In genomic region chr17:30378191-30378796, GRCh38 we compare ENCODE assay signal across 8 cellular contexts. TPM values are rescaled to one million over a fixed set of nuclear protein-coding genes. Genes with fewer than 3 reads are reported as not detected.
DNase-seq lines count a peak whose midpoint lies in the region; ATAC-seq and TF ChIP-seq lines count a peak whose summit lies in the region.

No MANE protein-coding gene starts in this region.

- H3K9me3 Mint-ChIP-seq in activated T-cell treated with anti-CD3 and anti-CD28 coated beads, Interleukin-2, amount 50 U/mL, for 24 hours = no peaks in the 10 kb centered on the region
- H3K9me3 Mint-ChIP-seq in osteocyte (ENCODE audit: unreplicated experiment) = no peaks in the 10 kb centered on the region

- H2BK15ac ChIP-seq in IMR-90 (ENCODE audit: low read depth, low read length) = peak overlapping the region; percentile 45; the same call in 2 of the 3 replicates

- dilution Hi-C loops in IMR-90 (cut with HindIII; ENCODE audit: low sequenced_read_pairs, unreplicated experiment) = no loop called here

- BruUV-seq in IMR-90 (replicated peaks; lab: Mats Ljungman, UMichigan) = no TSS peak

- POLR2A ChIA-PET in IMR-90 (lab: Charles Lee; ENCODE audit: unreplicated experiment) = no interaction called here

- peak overlapping the region; percentile 93 for H3K27ac Mint-ChIP-seq in activated T-cell treated with anti-CD3 and anti-CD28 coated beads, Interleukin-2, amount 50 U/mL, for 24 hours
- peak overlapping the region; percentile 93 for H3K27ac Mint-ChIP-seq in osteocyte (ENCODE audit: unreplicated experiment)

- peak overlapping the region; percentile 85 for H2AFZ ChIP-seq in IMR-90 (replicated peaks; ENCODE audit: low read length, poor library complexity)
- H2AFZ ChIP-seq in fibroblast of lung (ENCODE audit: low read length) = peak overlapping the region; percentile 76

- H3K9me1 ChIP-seq in IMR-90 (ENCODE audit: insufficient read depth, low read length) = peaks cover 10% of the 10 kb centered on the region

- H2BK5ac ChIP-seq in IMR-90 (ENCODE audit: low read depth, low read length, poor library complexity, severe bottlenecking) = peak overlapping the region; percentile 77

- peaks cover 29% of the 10 kb centered on the region for H3K36me3 Mint-ChIP-seq in activated T-cell treated with anti-CD3 and anti-CD28 coated beads, Interleukin-2, amount 50 U/mL, for 24 hours (ENCODE audit: low read depth)
- no peaks in the 10 kb centered on the region for H3K36me3 Mint-ChIP-seq in osteocyte (ENCODE audit: unreplicated experiment)

- H2BK20ac ChIP-seq in IMR-90 (ENCODE audit: low read depth, low read length) = peak overlapping the region; percentile 76; the same call in 1 of the 2 replicates

- H3K27me3 ChIP-seq in IMR-90 (ENCODE audit: control insufficient read depth, insufficient read depth, low read length) (no peaks in the 10 kb centered on the region), fibroblast of lung (ENCODE audit: control insufficient read depth, insufficient read depth, low read length) (no peaks in the 10 kb centered on the region), vagina (no peaks in the 10 kb centered on the region)

- TF ChIP-seq CTCF in IMR-90 (conservative IDR thresholded peaks at IDR 0.05; ENCODE audit: low read depth, low read length) = no peak
- TF ChIP-seq CTCF in fibroblast of lung (conservative IDR thresholded peaks at IDR 0.05 in 1 of 2, IDR thresholded peaks at IDR 0.05 in 1 of 2; ENCODE audit: low read depth in 1 of 2, low read length in 2 of 2) = no peak
- no peak for TF ChIP-seq CTCF in osteocyte (IDR thresholded peaks at IDR 0.05)
- no peak for TF ChIP-seq CTCF in vagina (IDR thresholded peaks at IDR 0.05)

- CTCF ChIA-PET in IMR-90 (lab: Yijun Ruan, JAX) = interaction anchor here (0.6 to 0.7 kb wide), 2 partner anchors 23 to 337 kb away, joined by 3 to 6 read pairs; no protein-coding TSS in a partner anchor

- 23% methylated on average over 18 of the region's 32 CpGs; no CpG with 5 or more reads in 1 of the 2 experiments for WGBS in IMR-90 (ENCODE audit: extremely low coverage in 2 of 2, insufficient read length in 1 of 2), 2 experiments

- no peaks in the 10 kb centered on the region for H3K9me3 ChIP-seq in ES-I3 (ENCODE audit: control insufficient read depth, insufficient read depth, low read length)
- no peaks in the 10 kb centered on the region for H3K9me3 ChIP-seq in IMR-90 (ENCODE audit: control insufficient read depth, insufficient read depth, low read length)
- no peaks in the 10 kb centered on the region for H3K9me3 ChIP-seq in fibroblast of lung (ENCODE audit: control insufficient read depth, insufficient read depth, low read depth, low read length)
- H3K9me3 ChIP-seq in vagina = no peaks in the 10 kb centered on the region

- H3K4me3 Mint-ChIP-seq in activated T-cell treated with anti-CD3 and anti-CD28 coated beads, Interleukin-2, amount 50 U/mL, for 24 hours = peak overlapping the region; percentile 89
- H3K4me3 Mint-ChIP-seq in osteocyte (ENCODE audit: unreplicated experiment) = peak overlapping the region; percentile 88

- H3K4ac ChIP-seq in IMR-90 (ENCODE audit: low read depth, low read length) = peak overlapping the region; percentile 84

- H3K18ac ChIP-seq in IMR-90 (ENCODE audit: low read depth, low read length) = peak overlapping the region; percentile 88

- peak overlapping the region; percentile 74 for H3K9ac ChIP-seq in ES-I3 (ENCODE audit: low read depth, low read length)
- H3K9ac ChIP-seq in IMR-90 (ENCODE audit: low read depth, low read length) = peak overlapping the region; percentile 77
- H3K9ac ChIP-seq in fibroblast of lung (ENCODE audit: insufficient read depth, low read length) = peak overlapping the region; percentile 48

- no peak for TF ChIP-seq POLR2A in IMR-90 (IDR thresholded peaks at IDR 0.05; ENCODE audit: low read depth, low read length)
- TF ChIP-seq POLR2A in vagina (IDR thresholded peaks at IDR 0.05) = no peak

- H3K23ac ChIP-seq in IMR-90 (ENCODE audit: low read depth, low read length) = peak overlapping the region; percentile 87

- no peaks in the 10 kb centered on the region for H3K27me3 Mint-ChIP-seq in activated T-cell treated with anti-CD3 and anti-CD28 coated beads, Interleukin-2, amount 50 U/mL, for 24 hours
- H3K27me3 Mint-ChIP-seq in osteocyte (ENCODE audit: unreplicated experiment) = peaks cover 11% of the 10 kb centered on the region

- peak overlapping the region; percentile 71 for H2AK9ac ChIP-seq in IMR-90 (replicated peaks; ENCODE audit: low read depth, low read length, poor library complexity)

- peaks cover 8 to 30% of the 10 kb centered on the region in 2 experiments for H3K79me1 ChIP-seq in IMR-90 (ENCODE audit: low read depth in 1 of 2, low read length in 2 of 2)

- H3K36me3 ChIP-seq in ES-I3 (ENCODE audit: insufficient read depth, low read length) = no peaks in the 10 kb centered on the region
- H3K36me3 ChIP-seq in IMR-90 (ENCODE audit: control insufficient read depth, insufficient read depth, low read length) = no peaks in the 10 kb centered on the region
- H3K36me3 ChIP-seq in fibroblast of lung (ENCODE audit: control insufficient read depth, insufficient read depth, low read length) = no peaks in the 10 kb centered on the region
- no peaks in the 10 kb centered on the region for H3K36me3 ChIP-seq in vagina

- peak overlapping the region; percentile 32 to 89 for H4K8ac ChIP-seq in IMR-90 (ENCODE audit: low read depth in 2 of 2, low read length in 2 of 2)

- H2BK120ac ChIP-seq in IMR-90 (ENCODE audit: low read depth, low read length) = peak overlapping the region; percentile 92

- peak; percentile 11 for DNase-seq in IMR-90
- peak; percentile 77 for DNase-seq in activated T-cell treated with anti-CD3 and anti-CD28 coated beads, Interleukin-2, amount 50 U/mL, for 24 hours
- peak in 1 of 2 donors; percentile 23 for DNase-seq in fibroblast of lung (ENCODE audit: low read depth in 2 of 2)
- no peak for DNase-seq in osteocyte (ENCODE audit: extremely low spot score, unreplicated experiment)
- no peak for DNase-seq in vagina (ENCODE audit: extremely low spot score in 2 of 2)
- no peak for DNase-seq in NCI-H226

- H2AK5ac ChIP-seq in IMR-90 (ENCODE audit: low read depth, low read length) = peak overlapping the region; percentile 33

- H3K14ac ChIP-seq in IMR-90 (replicated peaks; ENCODE audit: low read depth, low read length) = peak overlapping the region; percentile 99

- peak overlapping the region; percentile 81 for H3K56ac ChIP-seq in IMR-90 (ENCODE audit: extremely low read depth, insufficient read depth, low read length)

- H4K5ac ChIP-seq in IMR-90 (ENCODE audit: low read depth, low read length) = peak overlapping the region; percentile 78

- H3K27ac ChIP-seq in IMR-90 (ENCODE audit: insufficient read depth, low read length) (peak overlapping the region; percentile 28), fibroblast of lung (ENCODE audit: insufficient read depth, low read length) (peak overlapping the region; percentile 65), vagina (peak overlapping the region; percentile 82)

- peaks cover 19% of the 10 kb centered on the region for H3K4me1 ChIP-seq in ES-I3 (ENCODE audit: insufficient read depth, low read length)
- H3K4me1 ChIP-seq in IMR-90 (ENCODE audit: control insufficient read depth, insufficient read depth, low read length) = peaks cover 15% of the 10 kb centered on the region
- peaks cover 14% of the 10 kb centered on the region for H3K4me1 ChIP-seq in fibroblast of lung (ENCODE audit: control insufficient read depth, extremely low read depth, insufficient read depth, low read length)
- H3K4me1 ChIP-seq in vagina = peaks cover 52% of the 10 kb centered on the region

- intact Hi-C loops in IMR-90 (cut with micrococcal nuclease) = loop anchor here (5.0 kb wide), 1 partner anchor 86 kb away; the partner anchor contains the start of gene BLMH
- intact Hi-C loops in vagina (cut with DNase I) = no loop called here

- TF ChIP-seq RAD21 in IMR-90 (IDR thresholded peaks at IDR 0.05; ENCODE audit: low read length) = no peak

- in situ Hi-C loops in IMR-90 (cut with MboI; ENCODE audit: low sequenced_read_pairs) = no loop called here

- peaks cover 26% of the 10 kb centered on the region for H3K79me2 ChIP-seq in fibroblast of lung (ENCODE audit: control insufficient read depth, insufficient read depth, low read length)

- peak overlapping the region; percentile 49 for H3K4me3 ChIP-seq in IMR-90 (ENCODE audit: insufficient read depth, low read depth, low read length)
- H3K4me3 ChIP-seq in fibroblast of lung (replicated peaks in 1 of 4; ENCODE audit: control extremely low read depth in 1 of 4, insufficient read depth in 1 of 4, low read depth in 3 of 4, low read length in 4 of 4) = peak overlapping the region; percentile 18 to 74 (median 51)
- peak overlapping the region; percentile 53 to 86 for H3K4me3 ChIP-seq in vagina

- H4K91ac ChIP-seq in IMR-90 (ENCODE audit: insufficient read depth, low read depth, low read length) = peak overlapping the region; percentile 29

- no peak for ATAC-seq in IMR-90 (ENCODE audit: low read depth)
- ATAC-seq in HG03175 (IDR thresholded peaks at IDR 0.05; ENCODE audit: unreplicated experiment) = no peak

- peaks cover 20% of the 10 kb centered on the region; the same call in 1 of the 2 replicates for H4K20me1 ChIP-seq in IMR-90 (ENCODE audit: insufficient read depth, low read length)
- H4K20me1 ChIP-seq in fibroblast of lung (ENCODE audit: control insufficient read depth, extremely low read depth, insufficient read depth, low read length) = no peaks in the 10 kb centered on the region

- H3K4me1 Mint-ChIP-seq in activated T-cell treated with anti-CD3 and anti-CD28 coated beads, Interleukin-2, amount 50 U/mL, for 24 hours (ENCODE audit: low read depth) = peaks cover 67% of the 10 kb centered on the region
- H3K4me1 Mint-ChIP-seq in osteocyte (ENCODE audit: unreplicated experiment) = peaks cover 49% of the 10 kb centered on the region

- H3K4me2 ChIP-seq in IMR-90 (ENCODE audit: low read depth, low read length) = peak overlapping the region; percentile 92
- H3K4me2 ChIP-seq in fibroblast of lung (ENCODE audit: extremely low read depth, insufficient read depth, low read length) = peak overlapping the region; percentile 81

RNA-seq across cellular contexts. Expression of gene CPD, which starts 0.4 kb away (rescaled TPM):
- total RNA-seq in IMR-90 (2012; rRNA removed) (78.0 and 94.5 TPM in 2 replicates), fibroblast of lung (192 and 220 TPM in 2 replicates), osteocyte (70.1 and 72.4 TPM in 2 replicates), vagina (56.5 TPM)
- polyA plus RNA-seq in IMR-90 (2012; rRNA removed) (18.5 and 23.4 TPM in 2 replicates), fibroblast of lung (63.8 and 88.8 TPM in 2 replicates)
- 5.6 and 7.8 TPM in 2 replicates for polyA plus RNA-seq in IMR-90 (2012; cell fraction: cytosol; rRNA removed)
- polyA plus RNA-seq in IMR-90 (2012; cell fraction: nucleus; rRNA removed; ENCODE audit: low replicate concordance) = 3.5 and 16.3 TPM in 2 replicates
- polyA plus RNA-seq in fibroblast of lung (2012) = 40.7 and 56.9 TPM in 2 replicates
- polyA minus RNA-seq in fibroblast of lung (ENCODE audit: low replicate concordance) = 23.6 and 68.6 TPM in 2 replicates

RNA-seq across cellular contexts. Expression of gene TMIGD1, which starts 44.4 kb away (rescaled TPM):
- total RNA-seq in IMR-90 (2012; rRNA removed) (not detected in 2 replicates), fibroblast of lung (not detected in 2 replicates), osteocyte (not detected in 2 replicates), vagina (not detected)
- polyA plus RNA-seq in IMR-90 (2012; rRNA removed) (not detected in 2 replicates), fibroblast of lung (not detected in 2 replicates)
- polyA plus RNA-seq in IMR-90 (2012; cell fraction: cytosol; rRNA removed) = not detected in 2 replicates
- polyA plus RNA-seq in IMR-90 (2012; cell fraction: nucleus; rRNA removed; ENCODE audit: low replicate concordance) = not detected in 2 replicates
- not detected in 2 replicates for polyA plus RNA-seq in fibroblast of lung (2012)
- polyA minus RNA-seq in fibroblast of lung (ENCODE audit: low replicate concordance) = not detected in 2 replicates

Comparison
In these comparisons a context has a peak if more than half of its experiments do, and no peak if none do; other contexts are left out.
1. DNase-seq: peak in IMR-90 (single experiment) and activated T-cell treated with anti-CD3 and anti-CD28 coated beads, Interleukin-2, amount 50 U/mL, for 24 hours (single experiment); none in osteocyte (single experiment), vagina (0 of 2) and NCI-H226 (single experiment).
2. H3K27ac ChIP-seq: peak in every context shown above with its lines; median percentile 82 in vagina; 65 in fibroblast of lung; 28 in IMR-90.
3. Peak in every context shown above with its lines, with median percentiles within 50 percentile points of each other: H3K9ac ChIP-seq and H3K4me3 ChIP-seq.